8 cellular contexts compared by ENCODE assay signal in the genomic region with DNA sequence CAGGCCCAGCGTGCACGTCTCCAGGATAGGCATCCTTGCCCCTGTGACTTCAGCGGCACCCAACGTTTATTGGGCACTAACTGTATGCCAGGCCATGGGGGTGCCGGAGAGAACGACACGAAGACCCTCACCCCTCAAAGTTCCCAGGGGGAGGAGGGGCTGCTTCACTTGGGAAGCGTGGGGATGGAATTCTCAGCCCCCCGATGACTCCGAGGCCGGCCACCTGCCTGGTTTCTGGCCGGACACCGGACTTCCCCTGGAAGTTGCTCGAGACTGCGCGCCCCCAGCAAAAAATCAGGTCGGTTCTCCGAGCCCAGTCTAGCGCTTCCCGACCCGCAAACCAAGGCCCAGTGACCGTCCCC. TPM values are rescaled to one million over a fixed set of nuclear protein-coding genes. Genes with fewer than 3 reads are reported as not detected.
DNase-seq lines count a peak whose midpoint lies in the region; ATAC-seq, FAIRE-seq and TF ChIP-seq lines count a peak whose summit lies in the region.

No MANE protein-coding gene starts in this region.

- H3K4me3 Mint-ChIP-seq in CD4-positive, alpha-beta T cell, result peak overlapping the region; percentile 95

- H3K9me2 ChIP-seq in OCI-LY7 (ENCODE audit: insufficient read depth, low read length), result no peaks in the 10 kb centered on the region

- dilution Hi-C loops in endothelial cell of umbilical vein (cut with MboI; ENCODE audit: extremely low pct_ligation_motif_present, low sequenced_read_pairs), result no loop called here

- TF ChIP-seq POLR2A in endothelial cell of umbilical vein (IDR thresholded peaks at IDR 0.05; ENCODE audit: low read depth, low read length), result no peak

- H3K79me2 ChIP-seq in OCI-LY7 (ENCODE audit: insufficient read depth, low read depth, low read length) (peaks cover 7% of the 10 kb centered on the region; the same call in 1 of the 2 replicates), endothelial cell of umbilical vein (ENCODE audit: control insufficient read depth, insufficient read depth, low read length) (peaks cover 21% of the 10 kb centered on the region), osteoblast (ENCODE audit: insufficient read depth, low read length) (peaks cover 46% of the 10 kb centered on the region)

- peaks cover 26% of the 10 kb centered on the region for H3K4me1 Mint-ChIP-seq in CD4-positive, alpha-beta T cell (ENCODE audit: low read depth)

- H3K4me3 ChIP-seq in OCI-LY7 (ENCODE audit: low read depth, low read length, poor library complexity, severe bottlenecking) (peak overlapping the region; percentile 96), endothelial cell of umbilical vein (replicated peaks in 1 of 3; ENCODE audit: insufficient read depth in 1 of 3, low read depth in 1 of 3, low read length in 3 of 3) (peak overlapping the region; percentile 78 to 92 (median 89)), osteoblast (ENCODE audit: insufficient read depth, low read length) (peak overlapping the region; percentile 96)

- H3K4me1 ChIP-seq in OCI-LY7 (ENCODE audit: insufficient read depth, low read length, poor library complexity, severe bottlenecking) (peaks cover 20% of the 10 kb centered on the region), endothelial cell of umbilical vein (ENCODE audit: control insufficient read depth, extremely low read depth, insufficient read depth, low read length) (peaks cover 13% of the 10 kb centered on the region), osteoblast (ENCODE audit: insufficient read depth, low read length) (peaks cover 22% of the 10 kb centered on the region)

- no peak for ATAC-seq in CD4-positive, alpha-beta T cell (ENCODE audit: poor library complexity)
- ATAC-seq in GM21619 (IDR thresholded peaks at IDR 0.05; ENCODE audit: unreplicated experiment) (no peak), GM18867 (IDR thresholded peaks at IDR 0.05; ENCODE audit: unreplicated experiment) (no peak)

- no peaks in the 10 kb centered on the region for H3K9me1 ChIP-seq in endothelial cell of umbilical vein (replicated peaks; ENCODE audit: control insufficient read depth, extremely low read depth, insufficient read depth, low read length)

- intact Hi-C loops in CD4-positive, alpha-beta T cell (cut with DNase I, micrococcal nuclease), result loop anchor here in 1 of 2 experiments (2.0 to 5.0 kb wide), 2 partner anchors 60 to 79 kb away; a partner anchor contains a TSS
- intact Hi-C loops in OCI-LY7 (cut with micrococcal nuclease; ENCODE audit: unreplicated experiment), result loop anchor here (1.0 to 2.0 kb wide), 2 partner anchors 26 to 50 kb away; a partner anchor contains a TSS
- intact Hi-C loops in endothelial cell of umbilical vein (cut with micrococcal nuclease), result loop anchor here (1.0 kb wide), 2 partner anchors 9 to 26 kb away; a partner anchor contains a TSS

- no peak for TF ChIP-seq CTCF in CD4-positive, alpha-beta T cell (IDR thresholded peaks at IDR 0.05)
- TF ChIP-seq CTCF in OCI-LY7 (conservative IDR thresholded peaks at IDR 0.05; ENCODE audit: low read length), result no peak
- no peak for TF ChIP-seq CTCF in endothelial cell of umbilical vein (IDR thresholded peaks at IDR 0.05; ENCODE audit: extremely low read depth in 1 of 2, insufficient read depth in 1 of 2, low read depth in 1 of 2, low read length in 2 of 2)
- TF ChIP-seq CTCF in osteoblast (IDR thresholded peaks at IDR 0.05; ENCODE audit: extremely low read depth, low read depth, low read length), result no peak

- H3K27me3 Mint-ChIP-seq in CD4-positive, alpha-beta T cell, result no peaks in the 10 kb centered on the region

- H3K9me3 ChIP-seq in CD4-positive, alpha-beta T cell (ENCODE audit: control insufficient read depth, low read length), result no peaks in the 10 kb centered on the region
- H3K9me3 ChIP-seq in OCI-LY7 (ENCODE audit: low read length), result no peaks in the 10 kb centered on the region
- H3K9me3 ChIP-seq in endothelial cell of umbilical vein (replicated peaks; ENCODE audit: control insufficient read depth, insufficient read depth, low read length), result no peaks in the 10 kb centered on the region
- no peaks in the 10 kb centered on the region for H3K9me3 ChIP-seq in osteoblast (ENCODE audit: low read depth, low read length)

- H3K27ac Mint-ChIP-seq in CD4-positive, alpha-beta T cell, result peak overlapping the region; percentile 92

- peak overlapping the region; percentile 87 for H3K9ac ChIP-seq in endothelial cell of umbilical vein (replicated peaks; ENCODE audit: extremely low read depth, insufficient read depth, low read length)

- FAIRE-seq in endothelial cell of umbilical vein (lab: Jason Lieb, UNC), result no peak

- H3K36me3 ChIP-seq in OCI-LY7 (ENCODE audit: insufficient read depth, low read length) (no peaks in the 10 kb centered on the region), endothelial cell of umbilical vein (ENCODE audit: control insufficient read depth in 2 of 2, extremely low read depth in 1 of 2, insufficient read depth in 2 of 2, low read length in 2 of 2) (no peaks in the 10 kb centered on the region), osteoblast (ENCODE audit: insufficient read depth, low read length) (peaks cover 6% of the 10 kb centered on the region)

- peak in 1 of 10 experiments; percentile 10 for DNase-seq in CD4-positive, alpha-beta T cell
- DNase-seq in OCI-LY7 (ENCODE audit: low spot score) (no peak), endothelial cell of umbilical vein (ENCODE audit: low read depth, low spot score) (no peak), osteoblast (ENCODE audit: insufficient read length, low spot score, missing footprints) (no peak), islet precursor cell (no peak)
- DNase-seq in stimulated activated naive CD4-positive, alpha-beta T cell treated with Interleukin-2 at 50 U/mL for 16 hours (lab: John Stamatoyannopoulos, UW), result no peak

- H4K20me1 ChIP-seq in OCI-LY7 (ENCODE audit: insufficient read depth, low read length), result no peaks in the 10 kb centered on the region
- H4K20me1 ChIP-seq in endothelial cell of umbilical vein (replicated peaks; ENCODE audit: control insufficient read depth, extremely low read depth, insufficient read depth, low read length), result no peaks in the 10 kb centered on the region
- peaks cover 9% of the 10 kb centered on the region for H4K20me1 ChIP-seq in osteoblast (ENCODE audit: insufficient read depth, low read length)

- CTCF ChIA-PET in CD4-positive, alpha-beta T cell (lab: Charles Lee), result no interaction called here
- CTCF ChIA-PET in OCI-LY7 (lab: Charles Lee; ENCODE audit: unreplicated experiment), result no interaction called here
- CTCF ChIA-PET in endothelial cell of umbilical vein (lab: Charles Lee), result interaction anchor here (2.4 kb wide), 1 partner anchor 9 kb away, joined by 11 read pairs; no protein-coding TSS in a partner anchor

- POLR2A ChIA-PET in CD4-positive, alpha-beta T cell (lab: Charles Lee), result interaction anchor here (1.6 kb wide), 1 partner anchor 60 kb away, joined by 8 read pairs; a partner anchor contains a TSS
- POLR2A ChIA-PET in OCI-LY7 (lab: Charles Lee) (interaction anchor here (1.6 kb wide), 1 partner anchor 22 kb away, joined by 3 read pairs; no protein-coding TSS in a partner anchor), endothelial cell of umbilical vein (lab: Charles Lee) (no interaction called here)

- H2AFZ ChIP-seq in OCI-LY7 (ENCODE audit: low read length) (peak overlapping the region; percentile 95), endothelial cell of umbilical vein (ENCODE audit: low read depth, low read length) (peak overlapping the region; percentile 53), osteoblast (ENCODE audit: low read length) (peak overlapping the region; percentile 90)

- H3K4me2 ChIP-seq in OCI-LY7 (ENCODE audit: low read length) (peak overlapping the region; percentile 96), endothelial cell of umbilical vein (ENCODE audit: insufficient read depth, low read length) (peak overlapping the region; percentile 47), osteoblast (ENCODE audit: insufficient read depth, low read length) (peak overlapping the region; percentile 98)

- no TSS peak for BruUV-seq in OCI-LY7 (replicated peaks; lab: Mats Ljungman, UMichigan)
- no TSS peak for BruUV-seq in endothelial cell of umbilical vein (replicated peaks; lab: Mats Ljungman, UMichigan)

- no peaks in the 10 kb centered on the region for H3K9me3 Mint-ChIP-seq in CD4-positive, alpha-beta T cell

- no peaks in the 10 kb centered on the region for H3K36me3 Mint-ChIP-seq in CD4-positive, alpha-beta T cell (ENCODE audit: low read depth)

- no peaks in the 10 kb centered on the region for H3K27me3 ChIP-seq in CD4-positive, alpha-beta T cell (ENCODE audit: control insufficient read depth, insufficient read depth, low read length)
- H3K27me3 ChIP-seq in endothelial cell of umbilical vein (ENCODE audit: control insufficient read depth in 2 of 2, insufficient read depth in 2 of 2, low read length in 2 of 2) (no peaks in the 10 kb centered on the region), osteoblast (ENCODE audit: insufficient read depth, low read length) (no peaks in the 10 kb centered on the region)

- H3K27ac ChIP-seq in CD4-positive, alpha-beta T cell (ENCODE audit: low read depth, low read length), result peak overlapping the region; percentile 75
- H3K27ac ChIP-seq in OCI-LY7 (ENCODE audit: low read depth, low read length, poor library complexity, severe bottlenecking) (peak overlapping the region; percentile 18), endothelial cell of umbilical vein (ENCODE audit: insufficient read depth, low read depth, low read length) (peak overlapping the region; percentile 11), osteoblast (ENCODE audit: low read depth, low read length) (peak overlapping the region; percentile 82)

RNA-seq across cellular contexts. Expression of a gene that starts 0.3 kb away (rescaled TPM):
- total RNA-seq in CD4-positive, alpha-beta T cell, result 10 to 100 TPM; 13.6 to 14.7 TPM
- 15.3 and 19.8 TPM in 2 replicates for total RNA-seq in OCI-LY7 (2014; rRNA removed; shearing (Covaris generic))
- total RNA-seq in OCI-LY7 (2022) (35.5 and 37.2 TPM in 2 replicates), endothelial cell of umbilical vein (35.1 and 40.7 TPM in 2 replicates), osteoblast (32.1 and 32.2 TPM in 2 replicates)
- 17.9 and 18.8 TPM in 2 replicates for polyA plus RNA-seq in endothelial cell of umbilical vein
- 14.6 and 16.0 TPM in 2 replicates for polyA plus RNA-seq in endothelial cell of umbilical vein (2011; cell fraction: cytosol; rRNA removed)
- polyA plus RNA-seq in endothelial cell of umbilical vein (2011; cell fraction: nucleus; rRNA removed), result 36.9 and 37.8 TPM in 2 replicates
- 20.3 and 21.7 TPM in 2 replicates for polyA plus RNA-seq in endothelial cell of umbilical vein (2012)
- 39.7 and 42.7 TPM in 2 replicates for polyA minus RNA-seq in endothelial cell of umbilical vein
- 10.1 TPM for polyA minus RNA-seq in endothelial cell of umbilical vein (2011; cell fraction: cytosol; rRNA and poly(A)+ RNA removed)
- polyA minus RNA-seq in endothelial cell of umbilical vein (2011; cell fraction: nucleus; rRNA and poly(A)+ RNA removed), result 16.5 and 19.3 TPM in 2 replicates

RNA-seq across cellular contexts. Expression of a gene that starts 26.0 kb away (rescaled TPM):
- total RNA-seq in CD4-positive, alpha-beta T cell, result 1 to 10 TPM; 6.0 TPM
- 6.2 and 9.8 TPM in 2 replicates for total RNA-seq in OCI-LY7 (2014; rRNA removed; shearing (Covaris generic))
- 9.9 and 12.1 TPM in 2 replicates for total RNA-seq in OCI-LY7 (2022)
- 19.2 and 22.0 TPM in 2 replicates for total RNA-seq in endothelial cell of umbilical vein
- 15.7 and 20.1 TPM in 2 replicates for polyA plus RNA-seq in endothelial cell of umbilical vein
- 8.7 and 12.2 TPM in 2 replicates for polyA plus RNA-seq in endothelial cell of umbilical vein (2011; cell fraction: cytosol; rRNA removed)
- polyA plus RNA-seq in endothelial cell of umbilical vein (2011; cell fraction: nucleus; rRNA removed), result 9.3 and 10.6 TPM in 2 replicates
- 12.3 and 15.2 TPM in 2 replicates for polyA plus RNA-seq in endothelial cell of umbilical vein (2012)
- polyA minus RNA-seq in endothelial cell of umbilical vein, result 16.6 and 23.7 TPM in 2 replicates
- polyA minus RNA-seq in endothelial cell of umbilical vein (2011; cell fraction: cytosol; rRNA and poly(A)+ RNA removed), result 11.7 TPM
- 10.9 and 13.1 TPM in 2 replicates for polyA minus RNA-seq in endothelial cell of umbilical vein (2011; cell fraction: nucleus; rRNA and poly(A)+ RNA removed)
- total RNA-seq in osteoblast, result 23.9 and 25.3 TPM in 2 replicates

RNA-seq across cellular contexts. Expression of a gene that starts 42.8 kb away (rescaled TPM):
- 10 to 100 TPM; 49.0 to 51.1 TPM for total RNA-seq in CD4-positive, alpha-beta T cell
- total RNA-seq in OCI-LY7 (2014; rRNA removed; shearing (Covaris generic)), result 40.9 and 46.1 TPM in 2 replicates
- total RNA-seq in OCI-LY7 (2022) (66.6 and 71.3 TPM in 2 replicates), endothelial cell of umbilical vein (54.3 and 55.3 TPM in 2 replicates), osteoblast (57.2 and 60.4 TPM in 2 replicates)
- 18.4 and 18.9 TPM in 2 replicates for polyA plus RNA-seq in endothelial cell of umbilical vein
- 24.2 and 26.3 TPM in 2 replicates for polyA plus RNA-seq in endothelial cell of umbilical vein (2011; cell fraction: cytosol; rRNA removed)
- polyA plus RNA-seq in endothelial cell of umbilical vein (2011; cell fraction: nucleus; rRNA removed), result 70.6 and 73.3 TPM in 2 replicates
- polyA plus RNA-seq in endothelial cell of umbilical vein (2012), result 35.0 and 44.3 TPM in 2 replicates
- polyA minus RNA-seq in endothelial cell of umbilical vein, result 36.8 and 38.7 TPM in 2 replicates
- polyA minus RNA-seq in endothelial cell of umbilical vein (2011; cell fraction: cytosol; rRNA and poly(A)+ RNA removed), result 13.3 TPM
- 39.5 and 48.6 TPM in 2 replicates for polyA minus RNA-seq in endothelial cell of umbilical vein (2011; cell fraction: nucleus; rRNA and poly(A)+ RNA removed)

RNA-seq across cellular contexts. Expression of a gene that starts 50.2 kb away (rescaled TPM):
- total RNA-seq in CD4-positive, alpha-beta T cell, result 100 to 1,000 TPM; 144 TPM
- total RNA-seq in OCI-LY7 (2014; rRNA removed; shearing (Covaris generic)), result 86.1 and 89.2 TPM in 2 replicates
- 119 and 147 TPM in 2 replicates for total RNA-seq in OCI-LY7 (2022)
- 62.2 and 76.5 TPM in 2 replicates for total RNA-seq in endothelial cell of umbilical vein
- 45.3 and 46.7 TPM in 2 replicates for polyA plus RNA-seq in endothelial cell of umbilical vein
- 47.7 and 49.7 TPM in 2 replicates for polyA plus RNA-seq in endothelial cell of umbilical vein (2011; cell fraction: cytosol; rRNA removed)
- 123 and 124 TPM in 2 replicates for polyA plus RNA-seq in endothelial cell of umbilical vein (2011; cell fraction: nucleus; rRNA removed)
- 40.0 and 48.6 TPM in 2 replicates for polyA plus RNA-seq in endothelial cell of umbilical vein (2012)
- polyA minus RNA-seq in endothelial cell of umbilical vein, result 26.3 and 28.3 TPM in 2 replicates
- 47.7 TPM for polyA minus RNA-seq in endothelial cell of umbilical vein (2011; cell fraction: cytosol; rRNA and poly(A)+ RNA removed)
- polyA minus RNA-seq in endothelial cell of umbilical vein (2011; cell fraction: nucleus; rRNA and poly(A)+ RNA removed), result 22.3 and 26.4 TPM in 2 replicates
- total RNA-seq in osteoblast, result 20.6 and 23.5 TPM in 2 replicates

RNA-seq across cellular contexts. Expression of a gene that starts 59.8 kb away (rescaled TPM):
- total RNA-seq in CD4-positive, alpha-beta T cell, result 10 to 100 TPM; 25.1 to 25.3 TPM
- 32.5 and 39.1 TPM in 2 replicates for total RNA-seq in OCI-LY7 (2014; rRNA removed; shearing (Covaris generic))
- 31.2 and 34.8 TPM in 2 replicates for total RNA-seq in OCI-LY7 (2022)
- total RNA-seq in endothelial cell of umbilical vein, result 82.2 and 90.3 TPM in 2 replicates
- polyA plus RNA-seq in endothelial cell of umbilical vein, result 30.4 and 35.7 TPM in 2 replicates
- polyA plus RNA-seq in endothelial cell of umbilical vein (2011; cell fraction: cytosol; rRNA removed), result 31.2 and 35.9 TPM in 2 replicates
- 20.1 and 24.4 TPM in 2 replicates for polyA plus RNA-seq in endothelial cell of umbilical vein (2011; cell fraction: nucleus; rRNA removed)
- polyA plus RNA-seq in endothelial cell of umbilical vein (2012), result 57.3 and 58.0 TPM in 2 replicates
- polyA minus RNA-seq in endothelial cell of umbilical vein, result 36.7 and 45.2 TPM in 2 replicates
- 53.1 TPM for polyA minus RNA-seq in endothelial cell of umbilical vein (2011; cell fraction: cytosol; rRNA and poly(A)+ RNA removed)
- 10.9 and 19.3 TPM in 2 replicates for polyA minus RNA-seq in endothelial cell of umbilical vein (2011; cell fraction: nucleus; rRNA and poly(A)+ RNA removed)
- 95.5 and 101 TPM in 2 replicates for total RNA-seq in osteoblast

Comparison
In these comparisons a context has a peak if more than half of its experiments do, and no peak if none do; other contexts are left out.
1. H3K27ac ChIP-seq: peak in every context shown above with its lines; median percentile 82 in osteoblast; 75 in CD4-positive, alpha-beta T cell; 18 in OCI-LY7; 11 in endothelial cell of umbilical vein.
2. H3K4me2 ChIP-seq: peak in every context shown above with its lines; median percentile 98 in osteoblast; 96 in OCI-LY7; 47 in endothelial cell of umbilical vein.